8 cellular contexts compared by ENCODE assay signal in genomic region chr1:85344256-85344694, GRCh38.
DNase-seq lines count a peak whose midpoint lies in the region; ATAC-seq and TF ChIP-seq lines count a peak whose summit lies in the region.

No MANE protein-coding gene starts in this region.

- intact Hi-C loops in natural killer cell (cut with micrococcal nuclease), result no loop called here

- H3K4me3 Mint-ChIP-seq in natural killer cell, result no peak overlapping the region

- H3K36me3 Mint-ChIP-seq in natural killer cell, result no peaks in the 10 kb centered on the region

- no peaks in the 10 kb centered on the region for H3K4me1 Mint-ChIP-seq in natural killer cell

- peaks cover 11 to 12% of the 10 kb centered on the region in 2 donors for H3K27me3 Mint-ChIP-seq in natural killer cell (ENCODE audit: low read depth in 2 of 2)

- DNase-seq in GM12864 (ENCODE audit: low read depth) (no peak), OCI-M1 (lab: John Stamatoyannopoulos, UW) (peak; percentile 55), renal cortical epithelial cell (ENCODE audit: low read depth) (peak; percentile 64), natural killer cell (no peak)

- no peak overlapping the region for H3K4me3 ChIP-seq in GM12864 (ENCODE audit: low read depth, low read length)

- TF ChIP-seq CTCF in GM12864 (IDR thresholded peaks at IDR 0.05; ENCODE audit: low read depth, low read length, missing control alignments) (peak; percentile 23), natural killer cell (IDR thresholded peaks at IDR 0.05) (no peak)

- H3K27ac Mint-ChIP-seq in natural killer cell, result no peak overlapping the region

- ATAC-seq in esophagus mucosa, result peak; percentile 37
- ATAC-seq in HG02852 (IDR thresholded peaks at IDR 0.05; ENCODE audit: unreplicated experiment), result no peak
- no peak for ATAC-seq in natural killer cell
- ATAC-seq in GM21360 (IDR thresholded peaks at IDR 0.05; ENCODE audit: unreplicated experiment), result no peak
- ATAC-seq in GM18868 (IDR thresholded peaks at IDR 0.05; ENCODE audit: unreplicated experiment), result no peak

- H3K9me3 Mint-ChIP-seq in natural killer cell, result no peaks in the 10 kb centered on the region

Comparison
In these comparisons a context has a peak if more than half of its experiments do, and no peak if none do; other contexts are left out.
1. DNase-seq: peak in OCI-M1 (single experiment) and renal cortical epithelial cell (single experiment); none in GM12864 (single experiment) and natural killer cell (single experiment).